Comparison of ENCODE assay signal across 14 cellular contexts in genomic region chr15:56532766-56533455, GRCh38.
DNase-seq lines count a peak whose midpoint lies in the region; ATAC-seq and TF ChIP-seq lines count a peak whose summit lies in the region.
"Had no signal": no experiment of that assay in that cellular context is flagged by ENCODE, and none has a peak within 500 bp of the region (broad histone marks: within the 10 kb centered on the region; RNA-seq: fewer than 3 reads in every experiment).

No MANE protein-coding gene starts in this region.

- TF ChIP-seq CTCF in hepatocyte (IDR thresholded peaks at IDR 0.05; ENCODE audit: poor library complexity), result no peak

- no peaks in the 10 kb centered on the region for H3K79me2 ChIP-seq in hepatocyte

- no peaks in the 10 kb centered on the region for H3K9me3 ChIP-seq in hepatocyte (ENCODE audit: low read depth)
- H3K9me3 ChIP-seq: transverse colon had no signal

- ATAC-seq in esophagus mucosa, result no peak

- peak; percentile 12 for DNase-seq in NCI-H146 (lab: John Stamatoyannopoulos, UW)
- DNase-seq in NCI-H146 treated with DMSO at 0.1 percent for 48 hours (lab: John Stamatoyannopoulos, UW; ENCODE audit: unreplicated experiment), result no peak
- peak; percentile 93 for DNase-seq in NCI-H2171 treated with DMSO at 0.1 percent for 48 hours (lab: John Stamatoyannopoulos, UW)
- DNase-seq in astrocyte of the hippocampus (ENCODE audit: low read depth, low spot score), result peak; percentile 21
- DNase-seq in superior temporal gyrus (ENCODE audit: extremely low spot score), result peak; percentile 69
- no peak for DNase-seq in HEK293T (ENCODE audit: extremely low spot score)
- no peak for DNase-seq in hepatocyte (ENCODE audit: low spot score)
- DNase-seq: activated CD4-positive, CD25-positive, alpha-beta regulatory T cell; activated naive CD8-positive, alpha-beta T cell treated with anti-CD3 and anti-CD28 coated beads, Interleukin-2, amount 10 ng/mL, durations not matched to agents 7 days and 5 days; stimulated activated CD4-positive, alpha-beta T cell treated with anti-CD3 and anti-CD28 coated beads, Interleukin-12 subunit alpha, Interleukin-12 subunit beta, amount 100 ng/mL, for 4 hours; transverse colon had no signal

- POLR2A ChIA-PET in HEK293T (lab: Yijun Ruan, JAX), result no interaction called here

- no peaks in the 10 kb centered on the region for H3K4me1 ChIP-seq in hepatocyte (ENCODE audit: insufficient read depth)
- H3K4me1 ChIP-seq: transverse colon had no signal

- WGBS in hepatocyte (ENCODE audit: low lambda C conversion rate, missing lambda C conversion rate), result 63% methylated on average over 3 of the region's 3 CpGs

- no peak overlapping the region for H3K27ac ChIP-seq in hepatocyte
- H3K27ac ChIP-seq: coronary artery, transverse colon had no signal

- H2AFZ ChIP-seq in hepatocyte, result no peak overlapping the region

- no peak overlapping the region for H3K4me3 ChIP-seq in hepatocyte
- H3K4me3 ChIP-seq: coronary artery, lung, transverse colon had no signal

- no peaks in the 10 kb centered on the region for H3K27me3 ChIP-seq in hepatocyte
- H3K27me3 ChIP-seq: transverse colon had no signal

- no peaks in the 10 kb centered on the region for H3K9me2 ChIP-seq in hepatocyte (replicated peaks; ENCODE audit: insufficient read depth)

- CTCF ChIA-PET in HEK293T (lab: Yijun Ruan, JAX), result no interaction called here

- no peaks in the 10 kb centered on the region for H3K36me3 ChIP-seq in hepatocyte (replicated peaks; ENCODE audit: insufficient read depth, low read depth)
- H3K36me3 ChIP-seq: transverse colon had no signal

- no peaks in the 10 kb centered on the region for H4K20me1 ChIP-seq in hepatocyte (ENCODE audit: insufficient read depth, poor library complexity, severe bottlenecking)

- no peak overlapping the region for H3K4me2 ChIP-seq in hepatocyte

TF ChIP-seq in HEK293T, 16 proteins besides CTCF, POLR2A, EP300 and RAD21:
- TF ChIP-seq ZNF384 (IDR thresholded peaks at IDR 0.05) (no peak), HDGF (IDR thresholded peaks at IDR 0.05; ENCODE audit: borderline replicate concordance) (no peak), FOXA1 (IDR thresholded peaks at IDR 0.05) (no peak), L3MBTL2 (conservative IDR thresholded peaks at IDR 0.05) (no peak), TARDBP (IDR thresholded peaks at IDR 0.05) (no peak), ELF4 (IDR thresholded peaks at IDR 0.05) (no peak), FOXM1 (IDR thresholded peaks at IDR 0.05; ENCODE audit: borderline replicate concordance) (no peak)

Comparison
In these comparisons a context has a peak if more than half of its experiments do, and no peak if none do; other contexts are left out.
1. DNase-seq: peak in NCI-H146 (single experiment), NCI-H2171 treated with DMSO at 0.1 percent for 48 hours (single experiment), astrocyte of the hippocampus (single experiment) and superior temporal gyrus (single experiment); none in NCI-H146 treated with DMSO at 0.1 percent for 48 hours (single experiment), HEK293T (single experiment) and hepatocyte (single experiment).